Comparison of ENCODE assay signal across 1 cellular context in genomic region chr10:7390689-7391110, GRCh38. TPM values are rescaled to one million over a fixed set of nuclear protein-coding genes. Genes with fewer than 3 reads are reported as not detected.
"Had no signal": no experiment of that assay in that cellular context is flagged by ENCODE, and none has a peak within 500 bp of the region (broad histone marks: within the 10 kb centered on the region; RNA-seq: fewer than 3 reads in every experiment).

No MANE protein-coding gene starts in this region.

RNA-seq across cellular contexts. Expression of gene SFMBT2, which starts 20.1 kb away (rescaled TPM):
- polyA plus RNA-seq: GM23248 had no signal
